Comparison of ENCODE assay signal across 8 cellular contexts in genomic region chr2:148813603-148814065, GRCh38.
DNase-seq lines count a peak whose midpoint lies in the region; ATAC-seq lines count a peak whose summit lies in the region.

No MANE protein-coding gene starts in this region.

- no peaks in the 10 kb centered on the region for H3K4me1 Mint-ChIP-seq in activated naive CD4-positive, alpha-beta T cell treated with anti-CD3 and anti-CD28 coated beads for 36 hours (ENCODE audit: low read depth)
- H3K4me1 Mint-ChIP-seq in natural killer cell treated with Interleukin-12 subunit alpha and Interleukin-12 subunit beta and Interleukin-15 and Interleukin-18, amount 100 ng/mL, for 72 hours (ENCODE audit: low read depth in 2 of 2): peaks cover 0 to 2% of the 10 kb centered on the region in 2 donors

- CTCF ChIA-PET in activated naive CD4-positive, alpha-beta T cell treated with anti-CD3 and anti-CD28 coated beads for 36 hours (lab: Charles Lee): interaction anchor here (0.6 kb wide), 1 partner anchor 637 kb away, joined by 3 read pairs; no protein-coding TSS in a partner anchor

- H3K27ac Mint-ChIP-seq in activated naive CD4-positive, alpha-beta T cell treated with anti-CD3 and anti-CD28 coated beads for 36 hours: no peak overlapping the region
- no peak overlapping the region for H3K27ac Mint-ChIP-seq in natural killer cell treated with Interleukin-12 subunit alpha and Interleukin-12 subunit beta and Interleukin-15 and Interleukin-18, amount 100 ng/mL, for 72 hours

- H3K4me3 Mint-ChIP-seq in activated naive CD4-positive, alpha-beta T cell treated with anti-CD3 and anti-CD28 coated beads for 36 hours: no peak overlapping the region
- H3K4me3 Mint-ChIP-seq in natural killer cell treated with Interleukin-12 subunit alpha and Interleukin-12 subunit beta and Interleukin-15 and Interleukin-18, amount 100 ng/mL, for 72 hours: no peak overlapping the region

- H3K9me3 Mint-ChIP-seq in activated naive CD4-positive, alpha-beta T cell treated with anti-CD3 and anti-CD28 coated beads for 36 hours: no peaks in the 10 kb centered on the region
- H3K9me3 Mint-ChIP-seq in natural killer cell treated with Interleukin-12 subunit alpha and Interleukin-12 subunit beta and Interleukin-15 and Interleukin-18, amount 100 ng/mL, for 72 hours: no peaks in the 10 kb centered on the region

- peaks cover 6% of the 10 kb centered on the region for H3K27me3 Mint-ChIP-seq in activated naive CD4-positive, alpha-beta T cell treated with anti-CD3 and anti-CD28 coated beads for 36 hours (ENCODE audit: low read depth)
- H3K27me3 Mint-ChIP-seq in natural killer cell treated with Interleukin-12 subunit alpha and Interleukin-12 subunit beta and Interleukin-15 and Interleukin-18, amount 100 ng/mL, for 72 hours: peaks cover 24 to 27% of the 10 kb centered on the region in 2 donors

- DNase-seq in activated naive CD4-positive, alpha-beta T cell treated with anti-CD3 and anti-CD28 coated beads for 36 hours: peak; percentile 44
- no peak for DNase-seq in activated naive CD4-positive, alpha-beta T cell (lab: John Stamatoyannopoulos, UW)
- DNase-seq in activated CD8-positive, alpha-beta memory T cell treated with anti-CD3 and anti-CD28 coated beads for 48 hours (ENCODE audit: low read depth in 2 of 3, low spot score in 2 of 3): peak; percentile 10 to 57 (median 52)
- DNase-seq in natural killer cell treated with Interleukin-12 subunit alpha and Interleukin-12 subunit beta and Interleukin-15 and Interleukin-18, amount 100 ng/mL, for 72 hours (ENCODE audit: low spot score): no peak
- DNase-seq in NCI-H187 (lab: John Stamatoyannopoulos, UW) (no peak), sciatic nerve (ENCODE audit: low spot score) (no peak), NCI-H2081 (lab: John Stamatoyannopoulos, UW) (no peak)

- intact Hi-C loops in activated naive CD4-positive, alpha-beta T cell treated with anti-CD3 and anti-CD28 coated beads for 36 hours (cut with micrococcal nuclease): no loop called here
- intact Hi-C loops in sciatic nerve (cut with DNase I): no loop called here

- no peaks in the 10 kb centered on the region for H3K36me3 Mint-ChIP-seq in activated naive CD4-positive, alpha-beta T cell treated with anti-CD3 and anti-CD28 coated beads for 36 hours (ENCODE audit: low read depth)
- no peaks in the 10 kb centered on the region for H3K36me3 Mint-ChIP-seq in natural killer cell treated with Interleukin-12 subunit alpha and Interleukin-12 subunit beta and Interleukin-15 and Interleukin-18, amount 100 ng/mL, for 72 hours

- ATAC-seq in HG03378 (IDR thresholded peaks at IDR 0.05; ENCODE audit: unreplicated experiment) (peak; percentile 99), sciatic nerve (no peak)
- ATAC-seq in natural killer cell treated with Interleukin-12 subunit alpha and Interleukin-12 subunit beta and Interleukin-15 and Interleukin-18, amount 100 ng/mL, for 72 hours: peak; percentile 56 to 87

Comparison
In these comparisons a context has a peak if more than half of its experiments do, and no peak if none do; other contexts are left out.
1. DNase-seq: peak in activated naive CD4-positive, alpha-beta T cell treated with anti-CD3 and anti-CD28 coated beads for 36 hours (single experiment) and activated CD8-positive, alpha-beta memory T cell treated with anti-CD3 and anti-CD28 coated beads for 48 hours (3 of 3); none in activated naive CD4-positive, alpha-beta T cell (0 of 4), natural killer cell treated with Interleukin-12 subunit alpha and Interleukin-12 subunit beta and Interleukin-15 and Interleukin-18, amount 100 ng/mL, for 72 hours (single experiment), NCI-H187 (0 of 2), sciatic nerve (single experiment) and NCI-H2081 (0 of 2).